In the genomic region with DNA sequence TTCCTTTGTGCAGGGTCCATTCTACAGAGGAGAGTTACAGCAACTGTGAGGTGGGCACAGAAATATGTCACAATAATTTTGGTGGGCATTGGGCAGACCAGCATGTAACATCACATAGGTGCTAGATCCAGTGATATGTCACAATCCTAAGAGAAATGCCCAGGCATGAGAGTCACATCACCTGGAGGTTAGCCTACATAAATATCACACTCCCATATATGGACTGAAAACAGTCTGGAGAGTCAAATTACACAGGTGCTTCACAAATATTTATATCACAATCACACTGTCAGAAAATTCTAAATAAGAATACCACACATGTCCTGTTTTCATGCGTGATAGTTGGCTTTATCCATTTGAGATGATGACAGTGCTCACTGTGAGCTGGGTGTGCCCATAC, we compare ENCODE assay signal across 24 cellular contexts.
"Had no signal": no experiment of that assay in that cellular context is flagged by ENCODE, and none has a peak within 500 bp of the region (broad histone marks: within the 10 kb centered on the region; RNA-seq: fewer than 3 reads in every experiment).

No MANE protein-coding gene starts in this region.

- H3K36me3 ChIP-seq: colonic mucosa, esophagus squamous epithelium, gastrocnemius medialis, heart right ventricle, left lung, lower lobe of right lung had no signal

- FAIRE-seq: endometrium, islet of Langerhans, keratinocyte had no signal

- H3K27ac ChIP-seq: colonic mucosa, esophagus squamous epithelium, gastrocnemius medialis, heart right ventricle, lower lobe of right lung had no signal

- ATAC-seq: effector memory CD8-positive, alpha-beta T cell; esophagus mucosa; gastrocnemius medialis; heart right ventricle; left cardiac atrium; left lung; left ventricle myocardium superior; lower lobe of right lung; mucosa of descending colon had no signal

- H3K4me1 ChIP-seq: colonic mucosa, esophagus squamous epithelium, gastrocnemius medialis, heart right ventricle, left lung, lower lobe of right lung had no signal

- H3K4me3 ChIP-seq: colonic mucosa, esophagus squamous epithelium, gastrocnemius medialis, heart right ventricle, left lung, lower lobe of right lung, mucosa of descending colon had no signal

- DNase-seq: colonic mucosa; cortex of kidney; effector CD8-positive, alpha-beta T cell; effector memory CD8-positive, alpha-beta T cell; endodermal cell; erythroblast; esophagus squamous epithelium; foreskin melanocyte; gastrocnemius medialis; glutamatergic neuron; head of caudate nucleus; heart right ventricle; hippocampal formation; left cardiac atrium; left lung; left ventricle myocardium superior; lower lobe of right lung; mesenchymal stem cell; mucosa of descending colon; naive B cell had no signal

- H3K27me3 ChIP-seq: colonic mucosa, esophagus squamous epithelium, gastrocnemius medialis, heart right ventricle, left lung had no signal

- H3K9me3 ChIP-seq: colonic mucosa, esophagus squamous epithelium, gastrocnemius medialis, heart right ventricle, left lung, lower lobe of right lung, mucosa of descending colon had no signal
